ENCODE assay signal across 1 cellular context in the genomic region with DNA sequence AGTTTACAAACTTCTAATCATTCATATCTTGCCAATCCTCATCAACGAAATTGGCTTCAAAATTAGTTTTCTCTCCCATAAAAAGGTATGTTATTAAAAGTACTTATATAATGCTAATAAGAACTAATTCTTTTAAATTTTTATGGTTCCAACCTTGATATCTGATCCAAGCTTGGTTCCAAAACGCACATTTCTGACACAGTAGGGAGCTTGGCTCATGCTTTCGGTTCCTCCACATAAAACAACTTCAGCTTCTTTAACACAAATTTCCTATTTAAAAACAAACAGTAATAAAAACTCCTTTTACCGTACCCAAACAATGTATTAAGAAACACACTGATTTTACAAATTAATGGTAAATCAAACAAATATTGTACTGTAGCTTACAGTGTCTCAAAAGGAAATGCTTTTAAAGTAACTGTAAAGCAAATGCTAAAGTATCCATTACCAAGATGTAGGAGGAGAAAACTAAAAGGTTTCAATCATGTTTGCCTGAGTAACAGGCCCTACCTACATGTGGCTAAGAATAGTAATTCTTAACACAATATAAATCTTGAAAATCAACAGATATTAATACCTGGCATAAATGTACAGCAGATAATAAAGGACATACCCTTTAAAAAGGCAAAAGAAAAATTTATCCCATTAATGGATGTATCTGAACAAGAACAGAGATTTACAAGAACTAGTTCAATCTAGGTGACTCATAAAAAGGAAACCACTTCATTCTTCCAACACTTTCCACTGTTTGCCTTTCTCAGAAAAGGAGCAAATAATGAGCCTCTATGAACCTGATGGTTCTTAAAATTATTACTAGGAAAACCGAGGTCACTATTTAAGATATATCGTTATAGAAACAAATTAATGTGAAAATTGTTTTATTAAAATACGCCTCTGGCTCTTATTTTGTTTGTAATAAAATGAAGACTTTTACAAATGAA.
TF ChIP-seq lines count a peak whose summit lies in the region.

No MANE protein-coding gene starts in this region.

TF ChIP-seq in HepG2, 621 proteins besides CTCF, POLR2A, EP300 and RAD21:
- TF ChIP-seq PAXIP1 (CRISPR knock-in tag; conservative IDR thresholded peaks at IDR 0.05) (no peak), SIN3A (IDR thresholded peaks at IDR 0.05; ENCODE audit: borderline replicate concordance, low read depth, low read length) (no peak), AFF4 (CRISPR knock-in tag; IDR thresholded peaks at IDR 0.05) (no peak), MLXIP (CRISPR knock-in tag; IDR thresholded peaks at IDR 0.05; ENCODE audit: borderline replicate concordance) (no peak), ZNF264 (CRISPR knock-in tag; IDR thresholded peaks at IDR 0.05) (no peak), KLF13 (CRISPR knock-in tag; IDR thresholded peaks at IDR 0.05) (no peak), ONECUT2 (CRISPR knock-in tag; IDR thresholded peaks at IDR 0.05) (no peak), ZBTB21 (CRISPR knock-in tag; IDR thresholded peaks at IDR 0.05) (no peak), ZNF136 (CRISPR knock-in tag; IDR thresholded peaks at IDR 0.05; ENCODE audit: low read depth) (no peak), ZFP90 (CRISPR knock-in tag; IDR thresholded peaks at IDR 0.05; ENCODE audit: borderline replicate concordance) (no peak), ZNF766 (CRISPR knock-in tag; IDR thresholded peaks at IDR 0.05; ENCODE audit: borderline replicate concordance) (no peak), U2AF1 (optimal IDR thresholded peaks at IDR 0.05; ENCODE audit: low read depth, low read length) (no peak), MED1 (CRISPR knock-in tag; IDR thresholded peaks at IDR 0.05) (no peak), NFIC (IDR thresholded peaks at IDR 0.05; ENCODE audit: low read length) (no peak), ZNF629 (CRISPR knock-in tag; conservative IDR thresholded peaks at IDR 0.05) (no peak)
- TF ChIP-seq, protein P1, sequence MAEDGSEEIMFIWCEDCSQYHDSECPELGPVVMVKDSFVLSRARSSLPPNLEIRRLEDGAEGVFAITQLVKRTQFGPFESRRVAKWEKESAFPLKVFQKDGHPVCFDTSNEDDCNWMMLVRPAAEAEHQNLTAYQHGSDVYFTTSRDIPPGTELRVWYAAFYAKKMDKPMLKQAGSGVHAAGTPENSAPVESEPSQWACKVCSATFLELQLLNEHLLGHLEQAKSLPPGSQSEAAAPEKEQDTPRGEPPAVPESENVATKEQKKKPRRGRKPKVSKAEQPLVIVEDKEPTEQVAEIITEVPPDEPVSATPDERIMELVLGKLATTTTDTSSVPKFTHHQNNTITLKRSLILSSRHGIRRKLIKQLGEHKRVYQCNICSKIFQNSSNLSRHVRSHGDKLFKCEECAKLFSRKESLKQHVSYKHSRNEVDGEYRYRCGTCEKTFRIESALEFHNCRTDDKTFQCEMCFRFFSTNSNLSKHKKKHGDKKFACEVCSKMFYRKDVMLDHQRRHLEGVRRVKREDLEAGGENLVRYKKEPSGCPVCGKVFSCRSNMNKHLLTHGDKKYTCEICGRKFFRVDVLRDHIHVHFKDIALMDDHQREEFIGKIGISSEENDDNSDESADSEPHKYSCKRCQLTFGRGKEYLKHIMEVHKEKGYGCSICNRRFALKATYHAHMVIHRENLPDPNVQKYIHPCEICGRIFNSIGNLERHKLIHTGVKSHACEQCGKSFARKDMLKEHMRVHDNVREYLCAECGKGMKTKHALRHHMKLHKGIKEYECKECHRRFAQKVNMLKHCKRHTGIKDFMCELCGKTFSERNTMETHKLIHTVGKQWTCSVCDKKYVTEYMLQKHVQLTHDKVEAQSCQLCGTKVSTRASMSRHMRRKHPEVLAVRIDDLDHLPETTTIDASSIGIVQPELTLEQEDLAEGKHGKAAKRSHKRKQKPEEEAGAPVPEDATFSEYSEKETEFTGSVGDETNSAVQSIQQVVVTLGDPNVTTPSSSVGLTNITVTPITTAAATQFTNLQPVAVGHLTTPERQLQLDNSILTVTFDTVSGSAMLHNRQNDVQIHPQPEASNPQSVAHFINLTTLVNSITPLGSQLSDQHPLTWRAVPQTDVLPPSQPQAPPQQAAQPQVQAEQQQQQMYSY (CRISPR knock-in tag; IDR thresholded peaks at IDR 0.05): no peak
- TF ChIP-seq, protein P2, sequence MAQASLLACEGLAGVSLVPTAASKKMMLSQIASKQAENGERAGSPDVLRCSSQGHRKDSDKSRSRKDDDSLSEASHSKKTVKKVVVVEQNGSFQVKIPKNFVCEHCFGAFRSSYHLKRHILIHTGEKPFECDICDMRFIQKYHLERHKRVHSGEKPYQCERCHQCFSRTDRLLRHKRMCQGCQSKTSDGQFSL (CRISPR knock-in tag; IDR thresholded peaks at IDR 0.05): no peak
- TF ChIP-seq, protein P3, sequence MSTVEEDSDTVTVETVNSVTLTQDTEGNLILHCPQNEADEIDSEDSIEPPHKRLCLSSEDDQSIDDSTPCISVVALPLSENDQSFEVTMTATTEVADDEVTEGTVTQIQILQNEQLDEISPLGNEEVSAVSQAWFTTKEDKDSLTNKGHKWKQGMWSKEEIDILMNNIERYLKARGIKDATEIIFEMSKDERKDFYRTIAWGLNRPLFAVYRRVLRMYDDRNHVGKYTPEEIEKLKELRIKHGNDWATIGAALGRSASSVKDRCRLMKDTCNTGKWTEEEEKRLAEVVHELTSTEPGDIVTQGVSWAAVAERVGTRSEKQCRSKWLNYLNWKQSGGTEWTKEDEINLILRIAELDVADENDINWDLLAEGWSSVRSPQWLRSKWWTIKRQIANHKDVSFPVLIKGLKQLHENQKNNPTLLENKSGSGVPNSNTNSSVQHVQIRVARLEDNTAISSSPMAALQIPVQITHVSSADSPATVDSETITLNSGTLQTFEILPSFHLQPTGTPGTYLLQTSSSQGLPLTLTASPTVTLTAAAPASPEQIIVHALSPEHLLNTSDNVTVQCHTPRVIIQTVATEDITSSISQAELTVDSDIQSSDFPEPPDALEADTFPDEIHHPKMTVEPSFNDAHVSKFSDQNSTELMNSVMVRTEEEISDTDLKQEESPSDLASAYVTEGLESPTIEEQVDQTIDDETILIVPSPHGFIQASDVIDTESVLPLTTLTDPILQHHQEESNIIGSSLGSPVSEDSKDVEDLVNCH (CRISPR knock-in tag; IDR thresholded peaks at IDR 0.05): no peak
- TF ChIP-seq, protein P4, sequence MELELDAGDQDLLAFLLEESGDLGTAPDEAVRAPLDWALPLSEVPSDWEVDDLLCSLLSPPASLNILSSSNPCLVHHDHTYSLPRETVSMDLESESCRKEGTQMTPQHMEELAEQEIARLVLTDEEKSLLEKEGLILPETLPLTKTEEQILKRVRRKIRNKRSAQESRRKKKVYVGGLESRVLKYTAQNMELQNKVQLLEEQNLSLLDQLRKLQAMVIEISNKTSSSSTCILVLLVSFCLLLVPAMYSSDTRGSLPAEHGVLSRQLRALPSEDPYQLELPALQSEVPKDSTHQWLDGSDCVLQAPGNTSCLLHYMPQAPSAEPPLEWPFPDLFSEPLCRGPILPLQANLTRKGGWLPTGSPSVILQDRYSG (CRISPR knock-in tag; IDR thresholded peaks at IDR 0.05): no peak
- TF ChIP-seq, protein P5, sequence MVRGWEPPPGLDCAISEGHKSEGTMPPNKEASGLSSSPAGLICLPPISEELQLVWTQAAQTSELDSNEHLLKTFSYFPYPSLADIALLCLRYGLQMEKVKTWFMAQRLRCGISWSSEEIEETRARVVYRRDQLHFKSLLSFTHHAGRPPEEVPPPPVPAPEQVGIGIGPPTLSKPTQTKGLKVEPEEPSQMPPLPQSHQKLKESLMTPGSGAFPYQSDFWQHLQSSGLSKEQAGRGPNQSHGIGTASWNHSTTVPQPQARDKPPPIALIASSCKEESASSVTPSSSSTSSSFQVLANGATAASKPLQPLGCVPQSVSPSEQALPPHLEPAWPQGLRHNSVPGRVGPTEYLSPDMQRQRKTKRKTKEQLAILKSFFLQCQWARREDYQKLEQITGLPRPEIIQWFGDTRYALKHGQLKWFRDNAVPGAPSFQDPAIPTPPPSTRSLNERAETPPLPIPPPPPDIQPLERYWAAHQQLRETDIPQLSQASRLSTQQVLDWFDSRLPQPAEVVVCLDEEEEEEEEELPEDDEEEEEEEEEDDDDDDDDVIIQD (CRISPR knock-in tag; IDR thresholded peaks at IDR 0.05; ENCODE audit: low read depth): no peak
